In genomic region chr18:63119647-63120046, GRCh38 we compare ENCODE assay signal across 8 cellular contexts.
DNase-seq lines count a peak whose midpoint lies in the region; ATAC-seq, FAIRE-seq and TF ChIP-seq lines count a peak whose summit lies in the region.

No MANE protein-coding gene starts in this region.

- H3K27ac Mint-ChIP-seq in activated naive CD4-positive, alpha-beta T cell treated with anti-CD3 and anti-CD28 coated beads, Interleukin-2, amount 50 U/mL, for 72 hours = no peak overlapping the region

- H3K27ac ChIP-seq in A549 (no peak overlapping the region), transverse colon (no peak overlapping the region)

- POLR2A ChIA-PET in A549 (lab: Yijun Ruan, JAX) = no interaction called here

- CTCF ChIA-PET in A549 (lab: Yijun Ruan, JAX) = interaction anchor here (0.7 to 1.9 kb wide), 4 partner anchors 12 to 204 kb away, joined by 3 to 6 read pairs (median 3); partner anchors contain the start of gene BCL2

- TF ChIP-seq CTCF in A549 (IDR thresholded peaks at IDR 0.05) (peak; percentile 31; the same call in 1 of the 3 replicates), transverse colon (IDR thresholded peaks at IDR 0.05) (peak in 4 of 5 experiments; percentile 34 to 37 (median 35))

- no peaks in the 10 kb centered on the region for H3K9me3 Mint-ChIP-seq in activated naive CD4-positive, alpha-beta T cell treated with anti-CD3 and anti-CD28 coated beads, Interleukin-2, amount 50 U/mL, for 72 hours

- H3K4me3 ChIP-seq in A549 (no peak overlapping the region), transverse colon (no peak overlapping the region)

- intact Hi-C loops in transverse colon (cut with DNase I; ENCODE audit: low total_unique reads) = no loop called here

- H3K27me3 ChIP-seq in transverse colon = no peaks in the 10 kb centered on the region

- H3K9me3 ChIP-seq in A549 (no peaks in the 10 kb centered on the region), transverse colon (no peaks in the 10 kb centered on the region)

- no peak for TF ChIP-seq POLR2A in A549 (IDR thresholded peaks at IDR 0.05; ENCODE audit: low read length)
- no peak for TF ChIP-seq POLR2A in transverse colon (IDR thresholded peaks at IDR 0.05)

- H3K36me3 ChIP-seq in transverse colon = no peaks in the 10 kb centered on the region

- DNase-seq in A549 (ENCODE audit: low read depth in 1 of 2, low spot score in 1 of 2) = peak; percentile 11 to 12
- peak; percentile 4 to 76 (median 49) for DNase-seq in NCI-H1417 (lab: John Stamatoyannopoulos, UW)
- no peak for DNase-seq in activated naive CD4-positive, alpha-beta T cell treated with anti-CD3 and anti-CD28 coated beads, Interleukin-2, amount 50 U/mL, for 72 hours (ENCODE audit: low spot score in 2 of 2)
- peak; percentile 22 for DNase-seq in iPS DF 4.7 (ENCODE audit: extremely low read depth, low spot score)
- DNase-seq in transverse colon = no peak

- H3K36me3 Mint-ChIP-seq in activated naive CD4-positive, alpha-beta T cell treated with anti-CD3 and anti-CD28 coated beads, Interleukin-2, amount 50 U/mL, for 72 hours = no peaks in the 10 kb centered on the region

- H3K4me1 ChIP-seq in A549 = no peaks in the 10 kb centered on the region
- H3K4me1 ChIP-seq in transverse colon = no peaks in the 10 kb centered on the region

- H3K4me2 ChIP-seq in A549 = no peak overlapping the region

- no peak for FAIRE-seq in A549 (lab: Jason Lieb, UNC)
- peak; percentile 78 for FAIRE-seq in G401.6 (lab: Jason Lieb, UNC)

- peak in 1 of 2 experiments; percentile 48; a peak in 1 of 6 replicates for ATAC-seq in A549
- peak; percentile 48 to 59 for ATAC-seq in activated naive CD4-positive, alpha-beta T cell treated with anti-CD3 and anti-CD28 coated beads, Interleukin-2, amount 50 U/mL, for 72 hours
- no peak for ATAC-seq in HG03342 (IDR thresholded peaks at IDR 0.05; ENCODE audit: unreplicated experiment)
- ATAC-seq in HG03469 (IDR thresholded peaks at IDR 0.05; ENCODE audit: unreplicated experiment) = no peak

- in situ Hi-C loops in transverse colon (cut with MboI; ENCODE audit: low pct_ligation_motif_present in 1 of 4, low pct_unique_long_range_greater_than_20kb in 1 of 4, low sequenced_read_pairs in 3 of 4) = loop anchor here in 1 of 4 donors (10.0 kb wide), 1 partner anchor 105 kb away; no protein-coding TSS in a partner anchor

- peak; percentile 33 to 41; a peak in 2 of 5 replicates for TF ChIP-seq RAD21 in A549 (conservative IDR thresholded peaks at IDR 0.05 in 1 of 2, IDR thresholded peaks at IDR 0.05 in 1 of 2)

- TF ChIP-seq EP300 in A549 (IDR thresholded peaks at IDR 0.05) (no peak), transverse colon (IDR thresholded peaks at IDR 0.05; ENCODE audit: low read depth) (no peak)

- 16% methylated on average over 3 of the region's 3 CpGs for WGBS in A549 (ENCODE audit: missing lambda C conversion rate)
- 46 to 50% methylated on average over 1 to 3 of the region's 3 CpGs for WGBS in transverse colon (ENCODE audit: low coverage in 1 of 2), 2 donors

TF ChIP-seq in A549, 52 proteins besides CTCF, POLR2A, EP300 and RAD21:
- no peak for TF ChIP-seq NR3C1 (IDR thresholded peaks at IDR 0.05)
- TF ChIP-seq MAFK (IDR thresholded peaks at IDR 0.05; ENCODE audit: partially characterized antibody) = peak; percentile 50

Comparison
In these comparisons a context has a peak if more than half of its experiments do, and no peak if none do; other contexts are left out.
1. ATAC-seq: peak in activated naive CD4-positive, alpha-beta T cell treated with anti-CD3 and anti-CD28 coated beads, Interleukin-2, amount 50 U/mL, for 72 hours (2 of 2); none in HG03342 (single experiment) and HG03469 (single experiment).
2. DNase-seq: peak in A549 (2 of 2), NCI-H1417 (3 of 3) and iPS DF 4.7 (single experiment); none in activated naive CD4-positive, alpha-beta T cell treated with anti-CD3 and anti-CD28 coated beads, Interleukin-2, amount 50 U/mL, for 72 hours (0 of 2) and transverse colon (single experiment).